Comparison of ENCODE assay signal across 10 cellular contexts in genomic region chr10:100350914-100351485, GRCh38. TPM values are rescaled to one million over a fixed set of nuclear protein-coding genes. Genes with fewer than 3 reads are reported as not detected.
A peak's percentile ranks its signal among the peaks of the same experiment; 100 is the strongest.
DNase-seq lines count a peak whose midpoint lies in the region; ATAC-seq and TF ChIP-seq lines count a peak whose summit lies in the region.
"Had no signal": no experiment of that assay in that cellular context is flagged by ENCODE, and none has a peak within 500 bp of the region (broad histone marks: within the 10 kb centered on the region; RNA-seq: fewer than 3 reads in every experiment).

No MANE protein-coding gene starts in this region.

- no peak for TF ChIP-seq CTCF in astrocyte of the spinal cord (IDR thresholded peaks at IDR 0.05; ENCODE audit: low read depth, low read length)
- no peak for TF ChIP-seq CTCF in chondrocyte (IDR thresholded peaks at IDR 0.05)

- intact Hi-C loops in cardiac septum (cut with DNase I): no loop called here
- intact Hi-C loops in left cardiac atrium (cut with DNase I): no loop called here

- H3K4me3 Mint-ChIP-seq in chondrocyte (ENCODE audit: unreplicated experiment): no peak overlapping the region

- H3K9me3 Mint-ChIP-seq in chondrocyte (ENCODE audit: low read depth): no peaks in the 10 kb centered on the region

- peaks cover 45% of the 10 kb centered on the region for H3K36me3 Mint-ChIP-seq in chondrocyte (ENCODE audit: low read depth)

- no peaks in the 10 kb centered on the region for H3K27me3 Mint-ChIP-seq in chondrocyte (ENCODE audit: low read depth)

- no peak for ATAC-seq in left cardiac atrium

- H3K27ac Mint-ChIP-seq in chondrocyte (ENCODE audit: unreplicated experiment): no peak overlapping the region
- H3K27ac Mint-ChIP-seq: CD4-positive, CD25-positive, alpha-beta regulatory T cell had no signal

- DNase-seq in cardiac septum (ENCODE audit: low spot score) (peak; percentile 51), left cardiac atrium (no peak), astrocyte of the spinal cord (ENCODE audit: low read depth, low spot score) (no peak), islet precursor cell (peak; percentile 29), HCEC 1CT (no peak), occipital lobe (lab: John Stamatoyannopoulos, UW) (no peak), chondrocyte (ENCODE audit: low spot score) (no peak)
- no peak for DNase-seq in stimulated activated CD4-positive, alpha-beta T cell treated with anti-CD3 and anti-CD28 coated beads, Interleukin-2, amount 100 ng/mL, for 24 hours
- DNase-seq: CD4-positive, CD25-positive, alpha-beta regulatory T cell; NCI-H1092 had no signal

- in situ Hi-C loops in astrocyte of the spinal cord (cut with HindIII; ENCODE audit: low sequenced_read_pairs): no loop called here

- H3K4me1 Mint-ChIP-seq in chondrocyte (ENCODE audit: low read depth): peaks cover 45% of the 10 kb centered on the region

- peak overlapping the region; percentile 93 for H3K4me3 ChIP-seq in astrocyte of the spinal cord (ENCODE audit: low read depth, low read length)

RNA-seq across cellular contexts. Expression of gene SCD, which starts 4.0 kb away (rescaled TPM):
- total RNA-seq in cardiac septum (16.8 TPM), left cardiac atrium (100 to 1,000 TPM; 197 to 969 TPM), occipital lobe (123 TPM), chondrocyte (54.4 to 74.1 TPM (median 72.2 TPM) in 3 replicates)

RNA-seq across cellular contexts. Expression of gene PKD2L1, which starts 21.0 kb away (rescaled TPM):
- total RNA-seq in cardiac septum (not detected), left cardiac atrium (under 1 TPM in 1 of 2 donors, not detected in 1; 0.44 TPM), occipital lobe (0.62 TPM), chondrocyte (not detected in 3 replicates)
- total RNA-seq: CD4-positive, CD25-positive, alpha-beta regulatory T cell had no signal

Comparison
In these comparisons a context has a peak if more than half of its experiments do, and no peak if none do; other contexts are left out.
1. DNase-seq: peak in cardiac septum (single experiment) and islet precursor cell (single experiment); none in left cardiac atrium (single experiment), astrocyte of the spinal cord (single experiment), HCEC 1CT (single experiment), occipital lobe (single experiment), chondrocyte (single experiment) and stimulated activated CD4-positive, alpha-beta T cell treated with anti-CD3 and anti-CD28 coated beads, Interleukin-2, amount 100 ng/mL, for 24 hours (0 of 2).